In the genomic region with DNA sequence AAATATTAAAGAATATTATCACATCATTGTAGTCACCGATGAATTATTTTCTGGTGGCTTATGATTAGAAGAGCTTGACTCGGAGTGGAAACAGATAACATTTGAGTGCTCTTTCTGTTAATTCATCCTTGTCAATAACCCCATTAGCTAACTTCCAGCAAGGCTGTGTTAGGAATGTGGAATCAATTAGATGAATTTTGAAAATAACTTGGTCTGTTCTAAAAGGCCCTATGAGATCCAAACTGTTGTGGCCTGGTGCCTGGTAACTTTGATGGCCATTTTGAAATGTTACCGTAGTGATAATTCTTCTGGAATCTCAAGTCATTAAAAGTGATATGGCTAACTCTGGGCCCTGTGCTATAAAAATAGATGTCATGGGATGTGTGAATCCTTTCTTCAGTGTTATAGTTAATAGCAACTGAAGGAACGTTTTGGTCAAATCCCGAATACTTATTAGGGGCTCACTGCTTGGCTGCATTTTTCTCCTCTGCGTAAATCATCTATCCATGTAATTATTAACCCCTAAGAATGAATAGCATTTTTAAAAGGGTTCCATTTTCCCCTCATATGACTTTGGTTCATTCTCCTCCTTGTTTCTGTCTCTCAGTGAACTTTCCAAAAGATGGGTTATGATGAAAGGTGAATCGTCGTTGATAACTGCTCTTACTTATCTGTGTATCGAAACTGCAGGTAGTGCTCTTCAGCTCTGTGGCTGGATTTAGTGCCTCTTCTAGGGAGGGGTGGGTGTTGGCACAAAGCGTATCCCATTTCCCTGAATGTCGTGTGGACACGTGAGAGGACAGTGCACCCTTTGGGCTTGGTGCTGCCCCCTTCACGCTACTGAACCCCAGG, we compare ENCODE assay signal across 23 cellular contexts.
DNase-seq lines count a peak whose midpoint lies in the region; ATAC-seq and TF ChIP-seq lines count a peak whose summit lies in the region.
"Had no signal": no experiment of that assay in that cellular context is flagged by ENCODE, and none has a peak within 500 bp of the region (broad histone marks: within the 10 kb centered on the region; RNA-seq: fewer than 3 reads in every experiment).

No MANE protein-coding gene starts in this region.

- peak; percentile 72 for ATAC-seq in activated CD4-positive, alpha-beta T cell treated with anti-CD3 and anti-CD28 coated beads for 36 hours
- ATAC-seq in SK-N-SH treated with all-trans-retinoic acid at 6 μM for 48 hours (no peak), HG03135 (IDR thresholded peaks at IDR 0.05; ENCODE audit: unreplicated experiment) (no peak)
- ATAC-seq: activated CD8-positive, alpha-beta T cell treated with anti-CD3 and anti-CD28 coated beads for 36 hours; left colon; mucosa of descending colon; stimulated activated effector memory CD8-positive, alpha-beta T cell treated with anti-CD3 and anti-CD28 coated beads, Interleukin-12 subunit alpha, Interleukin-12 subunit beta, amount 100 ng/mL, for 72 hours had no signal

- no peak overlapping the region for H3K4me3 ChIP-seq in stomach
- H3K4me3 ChIP-seq: mucosa of descending colon, SJCRH30, transverse colon had no signal

- peaks cover 2% of the 10 kb centered on the region for H3K36me3 Mint-ChIP-seq in activated CD4-positive, alpha-beta T cell treated with anti-CD3 and anti-CD28 coated beads for 36 hours (ENCODE audit: low read depth)
- H3K36me3 Mint-ChIP-seq: stimulated activated effector memory CD8-positive, alpha-beta T cell treated with anti-CD3 and anti-CD28 coated beads, Interleukin-12 subunit alpha, Interleukin-12 subunit beta, amount 100 ng/mL, for 72 hours had no signal

- H3K4me1 ChIP-seq in stomach = peaks cover 46 to 83% (median 73%) of the 10 kb centered on the region in 4 donors

- CTCF ChIA-PET in activated CD4-positive, alpha-beta T cell treated with anti-CD3 and anti-CD28 coated beads for 36 hours (lab: Charles Lee) = interaction anchor here (0.8 to 1.4 kb wide), 2 partner anchors 11 to 216 kb away, joined by 3 read pairs; no protein-coding TSS in a partner anchor

- H3K9me3 Mint-ChIP-seq in activated CD4-positive, alpha-beta T cell treated with anti-CD3 and anti-CD28 coated beads for 36 hours (ENCODE audit: low read depth) = no peaks in the 10 kb centered on the region
- H3K9me3 Mint-ChIP-seq: activated B cell treated with CpG ODN at 0.5 μM for 24 hours; activated CD8-positive, alpha-beta T cell treated with anti-CD3 and anti-CD28 coated beads for 36 hours; activated naive CD4-positive, alpha-beta T cell treated with anti-CD3 and anti-CD28 coated beads, Interleukin-2, amount 50 U/mL, for 24 hours; stimulated activated effector memory CD8-positive, alpha-beta T cell treated with anti-CD3 and anti-CD28 coated beads, Interleukin-12 subunit alpha, Interleukin-12 subunit beta, amount 100 ng/mL, for 72 hours; T-helper 2 cell treated with Interferon-gamma antibody and Interleukin-4, amounts not matched to agents 5 μg/mL and 100 μg/mL, for 36 hours had no signal

- intact Hi-C loops in activated CD4-positive, alpha-beta T cell treated with anti-CD3 and anti-CD28 coated beads for 36 hours (cut with DNase I, micrococcal nuclease) = no loop called here
- intact Hi-C loops in stomach (cut with DNase I; ENCODE audit: low total_unique reads) = no loop called here

- peak; percentile 10 for DNase-seq in activated CD4-positive, alpha-beta T cell treated with anti-CD3 and anti-CD28 coated beads for 36 hours
- DNase-seq in activated CD4-positive, alpha-beta T cell treated with anti-CD3 and anti-CD28 coated beads, Interleukin-2, amount 50 U/mL, for 1 hour = no peak
- peak; percentile 69 for DNase-seq in kidney glomerular epithelial cell (lab: John Stamatoyannopoulos, UW)
- DNase-seq in stomach = no peak
- DNase-seq in SHP77 (lab: John Stamatoyannopoulos, UW) = no peak
- no peak for DNase-seq in OCI-M2 (lab: John Stamatoyannopoulos, UW; ENCODE audit: unreplicated experiment)
- DNase-seq: activated B cell treated with CpG ODN at 0.5 μM for 24 hours, BE2C, left colon, mucosa of descending colon, NCI-H1105, NCI-H2081 treated with DMSO at 0.1 percent for 48 hours, NCI-H526, SJCRH30, transverse colon had no signal

- no peaks in the 10 kb centered on the region for H3K36me3 ChIP-seq in stomach
- H3K36me3 ChIP-seq: SJCRH30, transverse colon had no signal

- H3K27me3 Mint-ChIP-seq in activated CD4-positive, alpha-beta T cell treated with anti-CD3 and anti-CD28 coated beads for 36 hours = no peaks in the 10 kb centered on the region
- H3K27me3 Mint-ChIP-seq: activated B cell treated with CpG ODN at 0.5 μM for 24 hours; activated CD8-positive, alpha-beta T cell treated with anti-CD3 and anti-CD28 coated beads for 36 hours; activated naive CD4-positive, alpha-beta T cell treated with anti-CD3 and anti-CD28 coated beads, Interleukin-2, amount 50 U/mL, for 24 hours had no signal

- no peak for TF ChIP-seq POLR2A in stomach (IDR thresholded peaks at IDR 0.05)

- WGBS in stomach, 5 donors = 85 to 88% (median 86%) methylated on average over 13 of the region's 13 CpGs

- peaks cover 45% of the 10 kb centered on the region for H3K4me1 Mint-ChIP-seq in activated CD4-positive, alpha-beta T cell treated with anti-CD3 and anti-CD28 coated beads for 36 hours
- H3K4me1 Mint-ChIP-seq: activated B cell treated with CpG ODN at 0.5 μM for 24 hours; stimulated activated effector memory CD8-positive, alpha-beta T cell treated with anti-CD3 and anti-CD28 coated beads, Interleukin-12 subunit alpha, Interleukin-12 subunit beta, amount 100 ng/mL, for 72 hours had no signal

- H3K27ac Mint-ChIP-seq in activated CD4-positive, alpha-beta T cell treated with anti-CD3 and anti-CD28 coated beads for 36 hours = no peak overlapping the region
- H3K27ac Mint-ChIP-seq: activated B cell treated with CpG ODN at 0.5 μM for 24 hours; activated CD8-positive, alpha-beta T cell treated with anti-CD3 and anti-CD28 coated beads for 36 hours; stimulated activated effector memory CD8-positive, alpha-beta T cell treated with anti-CD3 and anti-CD28 coated beads, Interleukin-12 subunit alpha, Interleukin-12 subunit beta, amount 100 ng/mL, for 72 hours; T-helper 2 cell treated with Interferon-gamma antibody and Interleukin-4, amounts not matched to agents 5 μg/mL and 100 μg/mL, for 36 hours had no signal

- POLR2A ChIA-PET in activated CD4-positive, alpha-beta T cell treated with anti-CD3 and anti-CD28 coated beads for 36 hours (lab: Charles Lee) = no interaction called here

- H3K4me3 Mint-ChIP-seq in activated CD4-positive, alpha-beta T cell treated with anti-CD3 and anti-CD28 coated beads for 36 hours = no peak overlapping the region
- H3K4me3 Mint-ChIP-seq: activated B cell treated with CpG ODN at 0.5 μM for 24 hours; activated CD8-positive, alpha-beta T cell treated with anti-CD3 and anti-CD28 coated beads for 36 hours; stimulated activated effector memory CD8-positive, alpha-beta T cell treated with anti-CD3 and anti-CD28 coated beads, Interleukin-12 subunit alpha, Interleukin-12 subunit beta, amount 100 ng/mL, for 72 hours; T-helper 2 cell treated with Interferon-gamma antibody and Interleukin-4, amounts not matched to agents 5 μg/mL and 100 μg/mL, for 36 hours had no signal

- H3K9me3 ChIP-seq in stomach = no peaks in the 10 kb centered on the region
- H3K9me3 ChIP-seq: BE2C, mucosa of descending colon, transverse colon had no signal

- H3K27ac ChIP-seq in stomach = peak overlapping the region in 4 of 5 donors; percentile 5 to 91 (median 50)
- H3K27ac ChIP-seq: 22Rv1, KMS-11, SJCRH30 had no signal

- TF ChIP-seq CTCF in stomach (IDR thresholded peaks at IDR 0.05) = no peak

- TF ChIP-seq EP300 in stomach (IDR thresholded peaks at IDR 0.05) = no peak

- H3K27me3 ChIP-seq in stomach = no peaks in the 10 kb centered on the region
- H3K27me3 ChIP-seq: BE2C, SJCRH30, transverse colon had no signal

TF ChIP-seq in SK-N-SH treated with all-trans-retinoic acid at 6 μM for 48 hours, 23 proteins besides CTCF, POLR2A, EP300 and RAD21:
- no peak for TF ChIP-seq ZFP30 (CRISPR knock-in tag; IDR thresholded peaks at IDR 0.05)
- peak; percentile 75 for TF ChIP-seq ISL1 (CRISPR knock-in tag; IDR thresholded peaks at IDR 0.05)

Comparison
In these comparisons a context has a peak if more than half of its experiments do, and no peak if none do; other contexts are left out.
1. DNase-seq: peak in activated CD4-positive, alpha-beta T cell treated with anti-CD3 and anti-CD28 coated beads for 36 hours (single experiment) and kidney glomerular epithelial cell (single experiment); none in activated CD4-positive, alpha-beta T cell treated with anti-CD3 and anti-CD28 coated beads, Interleukin-2, amount 50 U/mL, for 1 hour (single experiment), stomach (single experiment), SHP77 (0 of 2) and OCI-M2 (single experiment).